Comparison of ENCODE assay signal across 8 cellular contexts in the genomic region with DNA sequence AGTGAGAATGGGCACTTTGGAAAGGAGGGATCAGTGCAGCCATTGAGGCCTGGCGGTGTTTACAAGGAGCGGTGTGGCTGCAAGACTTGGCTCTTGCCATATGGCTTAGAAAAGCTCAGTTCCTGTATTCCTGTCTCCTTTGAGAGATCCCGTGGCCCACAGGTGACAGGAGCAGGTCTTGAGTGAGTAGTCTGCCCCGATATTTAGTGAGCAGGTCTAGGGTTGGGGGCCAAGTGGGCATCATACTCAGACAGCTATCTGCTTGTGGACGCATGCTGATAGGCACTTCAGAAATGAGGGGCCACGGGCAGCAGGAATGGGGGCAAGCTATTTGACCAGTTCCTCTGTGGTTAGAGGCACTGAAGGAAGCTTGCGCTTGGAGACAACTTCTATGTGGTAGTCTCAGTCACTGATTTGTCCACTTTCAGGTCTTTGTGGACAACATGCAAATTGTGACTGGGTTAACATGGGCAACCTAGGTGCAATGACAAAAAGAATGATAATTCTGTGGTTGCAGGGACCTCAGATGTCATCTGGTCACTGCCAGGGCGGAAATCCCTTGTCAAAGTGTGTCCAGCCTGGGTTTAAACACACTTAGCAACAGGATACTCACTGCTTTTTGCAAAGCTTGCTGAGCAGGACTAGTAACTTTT. TPM values are rescaled to one million over a fixed set of nuclear protein-coding genes. Genes with fewer than 3 reads are reported as not detected.
DNase-seq lines count a peak whose midpoint lies in the region; ATAC-seq and TF ChIP-seq lines count a peak whose summit lies in the region.

No MANE protein-coding gene starts in this region.

- H3K36me3 ChIP-seq in kidney epithelial cell (ENCODE audit: control insufficient read depth, insufficient read depth, low read length), result no peaks in the 10 kb centered on the region

- H3K27me3 ChIP-seq in kidney epithelial cell (ENCODE audit: control insufficient read depth, insufficient read depth, low read length), result peaks cover 9% of the 10 kb centered on the region

- peak overlapping the region; percentile 74 for H3K4me3 ChIP-seq in kidney epithelial cell (ENCODE audit: low read depth, low read length)

- peaks cover 60% of the 10 kb centered on the region for H3K4me1 Mint-ChIP-seq in activated naive CD4-positive, alpha-beta T cell treated with anti-CD3 and anti-CD28 coated beads, Interleukin-2, amount 50 U/mL, for 24 hours
- H3K4me1 Mint-ChIP-seq in activated T-helper 2 cell treated with anti-CD3 and anti-CD28 coated beads, Interferon-gamma antibody, Interleukin-2, Interleukin-4, amounts not matched to agents 10 μg/mL and 5 μg/mL and 100 μg/mL, durations not matched to agents 14 hours and 24 hours and 36 hours (ENCODE audit: low read depth), result peaks cover 28% of the 10 kb centered on the region
- peaks cover 18% of the 10 kb centered on the region for H3K4me1 Mint-ChIP-seq in type B pancreatic cell (ENCODE audit: unreplicated experiment)

- peaks cover 31% of the 10 kb centered on the region for H3K36me3 Mint-ChIP-seq in activated naive CD4-positive, alpha-beta T cell treated with anti-CD3 and anti-CD28 coated beads, Interleukin-2, amount 50 U/mL, for 24 hours
- H3K36me3 Mint-ChIP-seq in activated T-helper 2 cell treated with anti-CD3 and anti-CD28 coated beads, Interferon-gamma antibody, Interleukin-2, Interleukin-4, amounts not matched to agents 10 μg/mL and 5 μg/mL and 100 μg/mL, durations not matched to agents 14 hours and 24 hours and 36 hours (ENCODE audit: low read depth), result peaks cover 47% of the 10 kb centered on the region
- peaks cover 38% of the 10 kb centered on the region for H3K36me3 Mint-ChIP-seq in type B pancreatic cell

- intact Hi-C loops in activated T-helper 2 cell treated with anti-CD3 and anti-CD28 coated beads, Interferon-gamma antibody, Interleukin-2, Interleukin-4, amounts not matched to agents 10 μg/mL and 5 μg/mL and 100 μg/mL, durations not matched to agents 14 hours and 24 hours and 36 hours (cut with micrococcal nuclease), result no loop called here

- TF ChIP-seq CTCF in kidney epithelial cell (IDR thresholded peaks at IDR 0.05; ENCODE audit: insufficient read depth, low read length, poor library complexity, severe bottlenecking), result no peak
- no peak for TF ChIP-seq CTCF in type B pancreatic cell (conservative IDR thresholded peaks at IDR 0.05)

- H3K9me3 Mint-ChIP-seq in activated naive CD4-positive, alpha-beta T cell treated with anti-CD3 and anti-CD28 coated beads, Interleukin-2, amount 50 U/mL, for 24 hours, result no peaks in the 10 kb centered on the region
- H3K9me3 Mint-ChIP-seq in activated T-helper 2 cell treated with anti-CD3 and anti-CD28 coated beads, Interferon-gamma antibody, Interleukin-2, Interleukin-4, amounts not matched to agents 10 μg/mL and 5 μg/mL and 100 μg/mL, durations not matched to agents 14 hours and 24 hours and 36 hours, result no peaks in the 10 kb centered on the region
- no peaks in the 10 kb centered on the region for H3K9me3 Mint-ChIP-seq in type B pancreatic cell

- peak overlapping the region; percentile 95 for H3K4me3 Mint-ChIP-seq in activated naive CD4-positive, alpha-beta T cell treated with anti-CD3 and anti-CD28 coated beads, Interleukin-2, amount 50 U/mL, for 24 hours
- H3K4me3 Mint-ChIP-seq in activated T-helper 2 cell treated with anti-CD3 and anti-CD28 coated beads, Interferon-gamma antibody, Interleukin-2, Interleukin-4, amounts not matched to agents 10 μg/mL and 5 μg/mL and 100 μg/mL, durations not matched to agents 14 hours and 24 hours and 36 hours (ENCODE audit: low read depth), result peak overlapping the region; percentile 87
- H3K4me3 Mint-ChIP-seq in type B pancreatic cell, result peak overlapping the region; percentile 95

- H3K27me3 Mint-ChIP-seq in activated naive CD4-positive, alpha-beta T cell treated with anti-CD3 and anti-CD28 coated beads, Interleukin-2, amount 50 U/mL, for 24 hours, result peaks cover 4% of the 10 kb centered on the region
- peaks cover 26% of the 10 kb centered on the region for H3K27me3 Mint-ChIP-seq in activated T-helper 2 cell treated with anti-CD3 and anti-CD28 coated beads, Interferon-gamma antibody, Interleukin-2, Interleukin-4, amounts not matched to agents 10 μg/mL and 5 μg/mL and 100 μg/mL, durations not matched to agents 14 hours and 24 hours and 36 hours (ENCODE audit: low read depth)
- peaks cover 35% of the 10 kb centered on the region for H3K27me3 Mint-ChIP-seq in type B pancreatic cell

- no peak for DNase-seq in activated naive CD4-positive, alpha-beta T cell treated with Interleukin-2 at 50 U/mL for 16 hours
- no peak for DNase-seq in activated T-helper 2 cell treated with anti-CD3 and anti-CD28 coated beads, Interferon-gamma antibody, Interleukin-2, Interleukin-4, amounts not matched to agents 10 μg/mL and 5 μg/mL and 100 μg/mL, durations not matched to agents 14 hours and 24 hours and 36 hours (ENCODE audit: low spot score)
- DNase-seq in kidney epithelial cell (ENCODE audit: low read depth) (no peak), type B pancreatic cell (ENCODE audit: extremely low spot score, unreplicated experiment) (no peak)

- no peak for ATAC-seq in HG03354 (IDR thresholded peaks at IDR 0.05; ENCODE audit: poor library complexity, severe bottlenecking, unreplicated experiment)
- no peak for ATAC-seq in HG03097 (IDR thresholded peaks at IDR 0.05; ENCODE audit: low FRiP score, unreplicated experiment)
- ATAC-seq in HG03025 (IDR thresholded peaks at IDR 0.05; ENCODE audit: low FRiP score, unreplicated experiment), result no peak

- no peak overlapping the region for H3K27ac Mint-ChIP-seq in activated naive CD4-positive, alpha-beta T cell treated with anti-CD3 and anti-CD28 coated beads, Interleukin-2, amount 50 U/mL, for 24 hours
- H3K27ac Mint-ChIP-seq in activated T-helper 2 cell treated with anti-CD3 and anti-CD28 coated beads, Interferon-gamma antibody, Interleukin-2, Interleukin-4, amounts not matched to agents 10 μg/mL and 5 μg/mL and 100 μg/mL, durations not matched to agents 14 hours and 24 hours and 36 hours, result peak overlapping the region; percentile 53
- H3K27ac Mint-ChIP-seq in type B pancreatic cell, result peak overlapping the region; percentile 76

RNA-seq across cellular contexts. Expression of a gene that starts 1.1 kb away (rescaled TPM):
- 49.8 and 51.6 TPM in 2 replicates for total RNA-seq in activated T-helper 2 cell treated with anti-CD3 and anti-CD28 coated beads, Interferon-gamma antibody, Interleukin-2, Interleukin-4, amounts not matched to agents 10 μg/mL and 5 μg/mL and 100 μg/mL, durations not matched to agents 14 hours and 24 hours and 36 hours
- total RNA-seq in kidney epithelial cell (109 and 132 TPM in 2 replicates), type B pancreatic cell (ENCODE audit: low replicate concordance) (87.6 and 208 TPM in 2 replicates)

RNA-seq across cellular contexts. Expression of a gene that starts 29.5 kb away (rescaled TPM):
- total RNA-seq in activated T-helper 2 cell treated with anti-CD3 and anti-CD28 coated beads, Interferon-gamma antibody, Interleukin-2, Interleukin-4, amounts not matched to agents 10 μg/mL and 5 μg/mL and 100 μg/mL, durations not matched to agents 14 hours and 24 hours and 36 hours, result not detected in 2 replicates
- not detected in 2 replicates for total RNA-seq in kidney epithelial cell
- not detected in 2 replicates for total RNA-seq in type B pancreatic cell (ENCODE audit: low replicate concordance)
